ENCODE assay signal across 10 cellular contexts in genomic region chr2:184611221-184612085, GRCh38. TPM values are rescaled to one million over a fixed set of nuclear protein-coding genes. Genes with fewer than 3 reads are reported as not detected.
DNase-seq lines count a peak whose midpoint lies in the region; ATAC-seq and TF ChIP-seq lines count a peak whose summit lies in the region.
"Had no signal": no experiment of that assay in that cellular context is flagged by ENCODE, and none has a peak within 500 bp of the region (broad histone marks: within the 10 kb centered on the region; RNA-seq: fewer than 3 reads in every experiment).

No MANE protein-coding gene starts in this region.

- H3K4me3 ChIP-seq in colonic mucosa, result no peak overlapping the region
- H3K4me3 ChIP-seq: BLaER1 treated with 17β-estradiol and CSF1 and Interleukin-3, amounts not matched to agents 10 nM and 100 nM had no signal

- TF ChIP-seq CTCF in colonic mucosa (IDR thresholded peaks at IDR 0.05) (peak; percentile 26), progenitor cell of endocrine pancreas (IDR thresholded peaks at IDR 0.05; ENCODE audit: unreplicated experiment) (peak; percentile 65)

- no peaks in the 10 kb centered on the region for H3K4me1 Mint-ChIP-seq in progenitor cell of endocrine pancreas (ENCODE audit: low read depth)
- H3K4me1 Mint-ChIP-seq: naive B cell had no signal

- no peaks in the 10 kb centered on the region for H3K9me3 ChIP-seq in colonic mucosa

- no peaks in the 10 kb centered on the region for H3K4me1 ChIP-seq in colonic mucosa
- H3K4me1 ChIP-seq: BLaER1 treated with 17β-estradiol and CSF1 and Interleukin-3, amounts not matched to agents 10 nM and 100 nM had no signal

- ATAC-seq in HG03196 (IDR thresholded peaks at IDR 0.05; ENCODE audit: unreplicated experiment), result no peak

- H3K27ac ChIP-seq in colonic mucosa, result no peak overlapping the region
- H3K27ac ChIP-seq: BLaER1 treated with 17β-estradiol and CSF1 and Interleukin-3, amounts not matched to agents 10 nM and 100 nM had no signal

- no peaks in the 10 kb centered on the region for H3K27me3 ChIP-seq in colonic mucosa
- H3K27me3 ChIP-seq: BLaER1 treated with 17β-estradiol and CSF1 and Interleukin-3, amounts not matched to agents 10 nM and 100 nM had no signal

- no peaks in the 10 kb centered on the region for H3K36me3 Mint-ChIP-seq in progenitor cell of endocrine pancreas (ENCODE audit: insufficient read depth)
- H3K36me3 Mint-ChIP-seq: naive B cell had no signal

- H3K27me3 Mint-ChIP-seq in progenitor cell of endocrine pancreas, result no peaks in the 10 kb centered on the region
- H3K27me3 Mint-ChIP-seq: naive B cell had no signal

- H3K4me3 Mint-ChIP-seq in progenitor cell of endocrine pancreas (ENCODE audit: low read depth), result no peak overlapping the region
- H3K4me3 Mint-ChIP-seq: naive B cell had no signal

- no peaks in the 10 kb centered on the region for H3K36me3 ChIP-seq in colonic mucosa
- H3K36me3 ChIP-seq: BLaER1 treated with 17β-estradiol and CSF1 and Interleukin-3, amounts not matched to agents 10 nM and 100 nM had no signal

- DNase-seq in NCI-H2081 (lab: John Stamatoyannopoulos, UW) (peak; percentile 18 to 40), NCI-H2081 treated with DMSO at 0.1 percent for 48 hours (lab: John Stamatoyannopoulos, UW) (no peak), NCI-H1417 treated with DMSO at 0.1 percent for 48 hours (lab: John Stamatoyannopoulos, UW) (peak; percentile 22), colonic mucosa (no peak), progenitor cell of endocrine pancreas (ENCODE audit: low spot score, unreplicated experiment) (no peak)
- DNase-seq in activated CD4-positive, alpha-beta T cell treated with anti-CD3 and anti-CD28 coated beads for 4 hours, result no peak
- no peak for DNase-seq in activated CD4-positive, CD25-positive, alpha-beta regulatory T cell (lab: John Stamatoyannopoulos, UW)
- DNase-seq: naive B cell had no signal

- H3K27ac Mint-ChIP-seq in progenitor cell of endocrine pancreas, result no peak overlapping the region
- H3K27ac Mint-ChIP-seq: naive B cell had no signal

- intact Hi-C loops in colonic mucosa (cut with DNase I), result no loop called here

- no peak overlapping the region for H3K9ac ChIP-seq in colonic mucosa (ENCODE audit: low read depth in 2 of 2, low read length in 2 of 2)
- H3K9ac ChIP-seq: BLaER1 treated with 17β-estradiol and CSF1 and Interleukin-3, amounts not matched to agents 10 nM and 100 nM had no signal

- peaks cover 7% of the 10 kb centered on the region for H3K9me3 Mint-ChIP-seq in progenitor cell of endocrine pancreas (ENCODE audit: low read depth)

RNA-seq across cellular contexts. Expression of gene ZNF804A, which starts 13.1 kb away (rescaled TPM):
- under 1 TPM in 1 of 2 donors, not detected in 1; 0.13 TPM for total RNA-seq in colonic mucosa
- not detected in 2 replicates for total RNA-seq in progenitor cell of endocrine pancreas

Comparison
In these comparisons a context has a peak if more than half of its experiments do, and no peak if none do; other contexts are left out.
1. DNase-seq: peak in NCI-H2081 (2 of 2) and NCI-H1417 treated with DMSO at 0.1 percent for 48 hours (single experiment); none in NCI-H2081 treated with DMSO at 0.1 percent for 48 hours (single experiment), colonic mucosa (single experiment), progenitor cell of endocrine pancreas (single experiment), activated CD4-positive, alpha-beta T cell treated with anti-CD3 and anti-CD28 coated beads for 4 hours (0 of 2) and activated CD4-positive, CD25-positive, alpha-beta regulatory T cell (0 of 4).